11 cellular contexts compared by ENCODE assay signal in the genomic region with DNA sequence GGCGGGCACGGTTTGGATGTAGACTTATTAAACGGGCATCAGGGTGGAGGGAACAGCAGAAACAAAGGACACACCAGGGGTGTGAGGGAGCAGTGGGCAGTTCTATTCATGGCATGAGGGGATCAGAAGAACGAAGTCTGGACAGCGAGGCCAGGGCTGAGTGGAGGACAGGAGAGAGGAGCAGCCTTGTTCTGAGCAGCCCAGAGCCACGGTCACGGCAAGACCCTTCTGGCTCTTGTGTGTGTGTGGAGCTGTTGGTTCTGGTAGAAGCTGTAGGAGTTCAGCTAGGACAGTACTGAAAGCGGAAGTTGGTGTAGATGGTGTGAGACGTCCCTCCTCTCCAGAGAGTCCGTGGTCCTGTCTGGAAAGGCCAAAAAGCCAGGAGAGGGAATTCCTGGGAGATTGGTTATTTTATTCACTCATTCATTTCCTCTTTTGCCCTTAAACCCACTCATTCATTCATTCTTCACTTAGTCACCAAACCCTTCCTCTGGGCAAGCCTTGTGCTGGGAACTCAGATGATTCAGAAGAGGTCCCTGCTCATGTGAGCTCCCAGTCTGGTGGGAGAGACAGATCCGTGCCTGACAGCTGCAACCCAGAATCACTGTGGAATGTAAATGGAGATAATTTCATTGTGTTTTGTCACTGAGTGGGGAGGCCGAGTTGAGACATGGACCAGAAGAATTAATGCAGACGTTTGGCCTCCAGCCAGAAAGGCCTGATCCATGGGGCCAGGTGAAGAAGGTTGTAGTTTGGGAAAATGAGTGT. TPM values are rescaled to one million over a fixed set of nuclear protein-coding genes. Genes with fewer than 3 reads are reported as not detected.
A peak's percentile ranks its signal among the peaks of the same experiment; 100 is the strongest.
DNase-seq lines count a peak whose midpoint lies in the region; FAIRE-seq and TF ChIP-seq lines count a peak whose summit lies in the region.
"Had no signal": no experiment of that assay in that cellular context is flagged by ENCODE, and none has a peak within 500 bp of the region (broad histone marks: within the 10 kb centered on the region; RNA-seq: fewer than 3 reads in every experiment).

No MANE protein-coding gene starts in this region.

- peak; percentile 72 for FAIRE-seq in bronchial epithelial cell (lab: Jason Lieb, UNC)
- FAIRE-seq in D721Med (lab: Jason Lieb, UNC) = no peak

- H3K36me3 ChIP-seq in bronchial epithelial cell (ENCODE audit: control insufficient read depth, insufficient read depth, low read length) = no peaks in the 10 kb centered on the region

- H3K9me3 Mint-ChIP-seq in nephron = no peaks in the 10 kb centered on the region

- H3K4me3 ChIP-seq in bronchial epithelial cell (ENCODE audit: low read depth, low read length) = no peak overlapping the region

- CTCF ChIA-PET in GM10248 (lab: Yijun Ruan, JAX) = no interaction called here

- no peak for TF ChIP-seq CTCF in bronchial epithelial cell (IDR thresholded peaks at IDR 0.05; ENCODE audit: insufficient read depth, low read length, severe bottlenecking)
- no peak for TF ChIP-seq CTCF in nephron (IDR thresholded peaks at IDR 0.05; ENCODE audit: unreplicated experiment in 3 of 3)
- TF ChIP-seq CTCF in GM10248 (IDR thresholded peaks at IDR 0.05; ENCODE audit: control extremely low read depth, extremely low read depth, low read depth, missing control alignments) = no peak
- TF ChIP-seq CTCF in D721Med (IDR thresholded peaks at IDR 0.05; ENCODE audit: insufficient read depth, missing control alignments) = no peak

- H3K27ac Mint-ChIP-seq in nephron = peak overlapping the region; percentile 69 to 90 (median 86)

- no peaks in the 10 kb centered on the region for H3K27me3 ChIP-seq in bronchial epithelial cell (ENCODE audit: control insufficient read depth, insufficient read depth, low read length)

- no peaks in the 10 kb centered on the region for H3K36me3 Mint-ChIP-seq in nephron (ENCODE audit: low read depth)

- peak overlapping the region; percentile 44 to 84 (median 78) for H3K4me3 Mint-ChIP-seq in nephron

- peaks cover 6% of the 10 kb centered on the region for H3K27me3 Mint-ChIP-seq in nephron (ENCODE audit: low read depth)

- peaks cover 68% of the 10 kb centered on the region for H3K4me1 Mint-ChIP-seq in nephron

- DNase-seq in ELR (ENCODE audit: low read depth) (peak; percentile 75), NCI-H1105 treated with DMSO at 0.1 percent for 48 hours (lab: John Stamatoyannopoulos, UW) (peak; percentile 82), bronchial epithelial cell (ENCODE audit: low read depth) (peak; percentile 75), COLO829 (ENCODE audit: low spot score) (no peak), GM10248 (ENCODE audit: extremely low spot score) (no peak), D721Med (ENCODE audit: insufficient read length, low spot score) (no peak), NAMALWA (ENCODE audit: low spot score) (no peak)
- DNase-seq: left colon; NCI-H1048; stimulated activated CD4-positive, alpha-beta T cell treated with anti-CD3 and anti-CD28 coated beads, Interleukin-4, amount 100 ng/mL, for 24 hours had no signal

- POLR2A ChIA-PET in GM10248 (lab: Yijun Ruan, JAX) = no interaction called here

RNA-seq across cellular contexts. Expression of a gene that starts 4.1 kb away (rescaled TPM):
- total RNA-seq in bronchial epithelial cell = 3.4 and 6.0 TPM in 2 replicates

Comparison
In these comparisons a context has a peak if more than half of its experiments do, and no peak if none do; other contexts are left out.
1. DNase-seq: peak in ELR (single experiment), NCI-H1105 treated with DMSO at 0.1 percent for 48 hours (single experiment) and bronchial epithelial cell (single experiment); none in COLO829 (single experiment), GM10248 (single experiment), D721Med (single experiment) and NAMALWA (single experiment).